Comparison of ENCODE assay signal across 2 cellular contexts in the genomic region with DNA sequence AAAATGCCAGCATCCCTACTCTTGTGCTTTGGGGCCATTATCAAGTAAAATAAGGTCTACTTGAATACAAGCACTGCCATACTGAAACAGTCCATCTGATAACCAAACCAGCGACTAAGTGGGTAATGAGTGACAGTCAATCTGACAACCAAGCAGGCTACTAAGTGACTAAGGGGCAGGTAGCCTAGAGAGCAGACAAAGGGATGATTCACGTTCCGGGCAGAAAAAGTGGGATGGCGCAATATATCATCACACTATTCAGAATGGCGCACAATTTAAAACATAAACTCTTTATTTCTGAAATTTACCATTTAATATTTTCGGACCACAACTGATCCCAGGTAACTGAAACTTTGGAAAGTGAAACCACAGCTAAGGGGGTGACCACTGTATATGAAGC.
TF ChIP-seq lines count a peak whose summit lies in the region.

No MANE protein-coding gene starts in this region.

TF ChIP-seq in SK-N-SH, 30 proteins besides CTCF, POLR2A, EP300 and RAD21 (continued from another document):
- TF ChIP-seq, protein P1, sequence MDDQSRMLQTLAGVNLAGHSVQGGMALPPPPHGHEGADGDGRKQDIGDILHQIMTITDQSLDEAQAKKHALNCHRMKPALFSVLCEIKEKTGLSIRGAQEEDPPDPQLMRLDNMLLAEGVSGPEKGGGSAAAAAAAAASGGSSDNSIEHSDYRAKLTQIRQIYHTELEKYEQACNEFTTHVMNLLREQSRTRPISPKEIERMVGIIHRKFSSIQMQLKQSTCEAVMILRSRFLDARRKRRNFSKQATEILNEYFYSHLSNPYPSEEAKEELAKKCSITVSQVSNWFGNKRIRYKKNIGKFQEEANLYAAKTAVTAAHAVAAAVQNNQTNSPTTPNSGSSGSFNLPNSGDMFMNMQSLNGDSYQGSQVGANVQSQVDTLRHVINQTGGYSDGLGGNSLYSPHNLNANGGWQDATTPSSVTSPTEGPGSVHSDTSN (IDR thresholded peaks at IDR 0.05): peak; percentile 37; the same call in 1 of the 2 replicates
- no peak for TF ChIP-seq REST (IDR thresholded peaks at IDR 0.05; ENCODE audit: low read depth, low read length)
- TF ChIP-seq, protein P2, sequence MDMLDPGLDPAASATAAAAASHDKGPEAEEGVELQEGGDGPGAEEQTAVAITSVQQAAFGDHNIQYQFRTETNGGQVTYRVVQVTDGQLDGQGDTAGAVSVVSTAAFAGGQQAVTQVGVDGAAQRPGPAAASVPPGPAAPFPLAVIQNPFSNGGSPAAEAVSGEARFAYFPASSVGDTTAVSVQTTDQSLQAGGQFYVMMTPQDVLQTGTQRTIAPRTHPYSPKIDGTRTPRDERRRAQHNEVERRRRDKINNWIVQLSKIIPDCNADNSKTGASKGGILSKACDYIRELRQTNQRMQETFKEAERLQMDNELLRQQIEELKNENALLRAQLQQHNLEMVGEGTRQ (IDR thresholded peaks at IDR 0.05; ENCODE audit: borderline replicate concordance, low read depth, low read length): no peak
TF ChIP-seq in SK-N-SH: peak in this region for 1.

TF ChIP-seq in SK-N-SH treated with all-trans-retinoic acid at 6 μM for 48 hours, 23 proteins besides CTCF, POLR2A, EP300 and RAD21 (continued from another document):
- TF ChIP-seq, protein P3, sequence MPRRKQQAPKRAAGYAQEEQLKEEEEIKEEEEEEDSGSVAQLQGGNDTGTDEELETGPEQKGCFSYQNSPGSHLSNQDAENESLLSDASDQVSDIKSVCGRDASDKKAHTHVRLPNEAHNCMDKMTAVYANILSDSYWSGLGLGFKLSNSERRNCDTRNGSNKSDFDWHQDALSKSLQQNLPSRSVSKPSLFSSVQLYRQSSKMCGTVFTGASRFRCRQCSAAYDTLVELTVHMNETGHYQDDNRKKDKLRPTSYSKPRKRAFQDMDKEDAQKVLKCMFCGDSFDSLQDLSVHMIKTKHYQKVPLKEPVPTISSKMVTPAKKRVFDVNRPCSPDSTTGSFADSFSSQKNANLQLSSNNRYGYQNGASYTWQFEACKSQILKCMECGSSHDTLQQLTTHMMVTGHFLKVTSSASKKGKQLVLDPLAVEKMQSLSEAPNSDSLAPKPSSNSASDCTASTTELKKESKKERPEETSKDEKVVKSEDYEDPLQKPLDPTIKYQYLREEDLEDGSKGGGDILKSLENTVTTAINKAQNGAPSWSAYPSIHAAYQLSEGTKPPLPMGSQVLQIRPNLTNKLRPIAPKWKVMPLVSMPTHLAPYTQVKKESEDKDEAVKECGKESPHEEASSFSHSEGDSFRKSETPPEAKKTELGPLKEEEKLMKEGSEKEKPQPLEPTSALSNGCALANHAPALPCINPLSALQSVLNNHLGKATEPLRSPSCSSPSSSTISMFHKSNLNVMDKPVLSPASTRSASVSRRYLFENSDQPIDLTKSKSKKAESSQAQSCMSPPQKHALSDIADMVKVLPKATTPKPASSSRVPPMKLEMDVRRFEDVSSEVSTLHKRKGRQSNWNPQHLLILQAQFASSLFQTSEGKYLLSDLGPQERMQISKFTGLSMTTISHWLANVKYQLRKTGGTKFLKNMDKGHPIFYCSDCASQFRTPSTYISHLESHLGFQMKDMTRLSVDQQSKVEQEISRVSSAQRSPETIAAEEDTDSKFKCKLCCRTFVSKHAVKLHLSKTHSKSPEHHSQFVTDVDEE (CRISPR knock-in tag; IDR thresholded peaks at IDR 0.05): no peak
- TF ChIP-seq ZFP30 (CRISPR knock-in tag; IDR thresholded peaks at IDR 0.05) (no peak), ESRRG (CRISPR knock-in tag; IDR thresholded peaks at IDR 0.05) (no peak), ZNF70 (CRISPR knock-in tag; IDR thresholded peaks at IDR 0.05) (no peak), CREB5 (CRISPR knock-in tag; IDR thresholded peaks at IDR 0.05; ENCODE audit: low read depth) (no peak), ARNTL (CRISPR knock-in tag; IDR thresholded peaks at IDR 0.05; ENCODE audit: borderline replicate concordance, low read depth) (no peak), GLIS3 (CRISPR knock-in tag; IDR thresholded peaks at IDR 0.05) (no peak), POU6F1 (CRISPR knock-in tag; IDR thresholded peaks at IDR 0.05; ENCODE audit: borderline replicate concordance, low read depth) (no peak), CSDC2 (CRISPR knock-in tag; IDR thresholded peaks at IDR 0.05) (no peak)
- TF ChIP-seq, protein P4, sequence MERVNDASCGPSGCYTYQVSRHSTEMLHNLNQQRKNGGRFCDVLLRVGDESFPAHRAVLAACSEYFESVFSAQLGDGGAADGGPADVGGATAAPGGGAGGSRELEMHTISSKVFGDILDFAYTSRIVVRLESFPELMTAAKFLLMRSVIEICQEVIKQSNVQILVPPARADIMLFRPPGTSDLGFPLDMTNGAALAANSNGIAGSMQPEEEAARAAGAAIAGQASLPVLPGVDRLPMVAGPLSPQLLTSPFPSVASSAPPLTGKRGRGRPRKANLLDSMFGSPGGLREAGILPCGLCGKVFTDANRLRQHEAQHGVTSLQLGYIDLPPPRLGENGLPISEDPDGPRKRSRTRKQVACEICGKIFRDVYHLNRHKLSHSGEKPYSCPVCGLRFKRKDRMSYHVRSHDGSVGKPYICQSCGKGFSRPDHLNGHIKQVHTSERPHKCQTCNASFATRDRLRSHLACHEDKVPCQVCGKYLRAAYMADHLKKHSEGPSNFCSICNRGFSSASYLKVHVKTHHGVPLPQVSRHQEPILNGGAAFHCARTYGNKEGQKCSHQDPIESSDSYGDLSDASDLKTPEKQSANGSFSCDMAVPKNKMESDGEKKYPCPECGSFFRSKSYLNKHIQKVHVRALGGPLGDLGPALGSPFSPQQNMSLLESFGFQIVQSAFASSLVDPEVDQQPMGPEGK (CRISPR knock-in tag; IDR thresholded peaks at IDR 0.05; ENCODE audit: borderline replicate concordance): no peak
- TF ChIP-seq, protein P5, sequence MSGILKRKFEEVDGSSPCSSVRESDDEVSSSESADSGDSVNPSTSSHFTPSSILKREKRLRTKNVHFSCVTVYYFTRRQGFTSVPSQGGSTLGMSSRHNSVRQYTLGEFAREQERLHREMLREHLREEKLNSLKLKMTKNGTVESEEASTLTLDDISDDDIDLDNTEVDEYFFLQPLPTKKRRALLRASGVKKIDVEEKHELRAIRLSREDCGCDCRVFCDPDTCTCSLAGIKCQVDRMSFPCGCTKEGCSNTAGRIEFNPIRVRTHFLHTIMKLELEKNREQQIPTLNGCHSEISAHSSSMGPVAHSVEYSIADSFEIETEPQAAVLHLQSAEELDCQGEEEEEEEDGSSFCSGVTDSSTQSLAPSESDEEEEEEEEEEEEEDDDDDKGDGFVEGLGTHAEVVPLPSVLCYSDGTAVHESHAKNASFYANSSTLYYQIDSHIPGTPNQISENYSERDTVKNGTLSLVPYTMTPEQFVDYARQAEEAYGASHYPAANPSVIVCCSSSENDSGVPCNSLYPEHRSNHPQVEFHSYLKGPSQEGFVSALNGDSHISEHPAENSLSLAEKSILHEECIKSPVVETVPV (CRISPR knock-in tag; IDR thresholded peaks at IDR 0.05): no peak
